8 cellular contexts compared by ENCODE assay signal in genomic region chr9:131237931-131238401, GRCh38. TPM values are rescaled to one million over a fixed set of nuclear protein-coding genes. Genes with fewer than 3 reads are reported as not detected.
DNase-seq lines count a peak whose midpoint lies in the region; TF ChIP-seq lines count a peak whose summit lies in the region.

No MANE protein-coding gene starts in this region.

- no peak for TF ChIP-seq CTCF in GM10248 (IDR thresholded peaks at IDR 0.05; ENCODE audit: control extremely low read depth, extremely low read depth, low read depth, missing control alignments)

- peak overlapping the region; percentile 60 for H3K4me3 Mint-ChIP-seq in activated CD4-positive, alpha-beta T cell treated with anti-CD3 and anti-CD28 coated beads, Interleukin-2, amount 10 ng/mL, durations not matched to agents 7 days and 5 days

- WGBS in mesodermal cell (ENCODE audit: insufficient coverage in 2 of 2), 2 experiments: 55 to 59% methylated on average over 10 to 11 of the region's 11 CpGs

- no peaks in the 10 kb centered on the region for H3K27me3 ChIP-seq in H7 (ENCODE audit: control insufficient read depth, insufficient read depth, low read length)

- POLR2A ChIA-PET in GM10248 (lab: Yijun Ruan, JAX): interaction anchor here (0.9 kb wide), 1 partner anchor 32 kb away, joined by 3 read pairs; no protein-coding TSS in a partner anchor
- POLR2A ChIA-PET in activated CD4-positive, alpha-beta T cell treated with anti-CD3 and anti-CD28 coated beads, Interleukin-2, amount 10 ng/mL, durations not matched to agents 7 days and 5 days (lab: Charles Lee): interaction anchor here (0.8 to 2.0 kb wide), 4 partner anchors 14 to 36 kb away, joined by 3 to 9 read pairs (median 5); no protein-coding TSS in a partner anchor

- peaks cover 52% of the 10 kb centered on the region for H3K4me1 Mint-ChIP-seq in activated CD4-positive, alpha-beta T cell treated with anti-CD3 and anti-CD28 coated beads, Interleukin-2, amount 10 ng/mL, durations not matched to agents 7 days and 5 days

- DNase-seq in GM10248 (ENCODE audit: extremely low spot score) (peak; percentile 86), H7 (peak; percentile 84), NCI-H2029 treated with DMSO at 0.1 percent for 48 hours (lab: John Stamatoyannopoulos, UW) (peak; percentile 56), dermis blood vessel endothelial cell (peak; percentile 87), COR-L47 (lab: John Stamatoyannopoulos, UW) (no peak)
- peak; percentile 92 for DNase-seq in activated CD4-positive, alpha-beta T cell treated with anti-CD3 and anti-CD28 coated beads, Interleukin-2, amount 10 ng/mL, durations not matched to agents 7 days and 5 days
- DNase-seq in stimulated activated CD8-positive, alpha-beta memory T cell treated with anti-CD3 and anti-CD28 coated beads, Interleukin-15, amount 100 ng/mL, for 48 hours (ENCODE audit: low read depth in 2 of 2): peak; percentile 78 to 80

- H3K9me3 ChIP-seq in mesodermal cell (ENCODE audit: control insufficient read depth, low read length): peaks cover 3% of the 10 kb centered on the region

- H3K36me3 ChIP-seq in H7 (replicated peaks; ENCODE audit: control insufficient read depth, insufficient read depth, low read length) (peaks cover 6% of the 10 kb centered on the region), mesodermal cell (ENCODE audit: control insufficient read depth, insufficient read depth, low read length) (peaks cover 28% of the 10 kb centered on the region)

- peaks cover 2% of the 10 kb centered on the region for H3K9me3 Mint-ChIP-seq in activated CD4-positive, alpha-beta T cell treated with anti-CD3 and anti-CD28 coated beads, Interleukin-2, amount 10 ng/mL, durations not matched to agents 7 days and 5 days

- peaks cover 20% of the 10 kb centered on the region for H3K4me1 ChIP-seq in mesodermal cell (ENCODE audit: control insufficient read depth, insufficient read depth, low read length, poor library complexity, severe bottlenecking)

- CTCF ChIA-PET in GM10248 (lab: Yijun Ruan, JAX): interaction anchor here (0.8 to 2.4 kb wide), 6 partner anchors 10 to 57 kb away, joined by 3 to 8 read pairs (median 3); no protein-coding TSS in a partner anchor
- CTCF ChIA-PET in activated CD4-positive, alpha-beta T cell treated with anti-CD3 and anti-CD28 coated beads, Interleukin-2, amount 10 ng/mL, durations not matched to agents 7 days and 5 days (lab: Charles Lee): interaction anchor here (1.0 to 2.4 kb wide), 2 partner anchors 10 to 14 kb away, joined by 3 to 10 read pairs; no protein-coding TSS in a partner anchor

- no peak overlapping the region for H3K4me3 ChIP-seq in H7 (ENCODE audit: insufficient read depth, low read depth, low read length)
- no peak overlapping the region for H3K4me3 ChIP-seq in mesodermal cell (ENCODE audit: extremely low read depth, insufficient read depth, low read length, poor library complexity, severe bottlenecking)

- H3K27me3 Mint-ChIP-seq in activated CD4-positive, alpha-beta T cell treated with anti-CD3 and anti-CD28 coated beads, Interleukin-2, amount 10 ng/mL, durations not matched to agents 7 days and 5 days: no peaks in the 10 kb centered on the region

- H3K27ac Mint-ChIP-seq in activated CD4-positive, alpha-beta T cell treated with anti-CD3 and anti-CD28 coated beads, Interleukin-2, amount 10 ng/mL, durations not matched to agents 7 days and 5 days: peak overlapping the region; percentile 93

- H3K27ac ChIP-seq in mesodermal cell (ENCODE audit: low read depth, low read length, severe bottlenecking): peak overlapping the region; percentile 88

- peaks cover 31% of the 10 kb centered on the region for H3K36me3 Mint-ChIP-seq in activated CD4-positive, alpha-beta T cell treated with anti-CD3 and anti-CD28 coated beads, Interleukin-2, amount 10 ng/mL, durations not matched to agents 7 days and 5 days (ENCODE audit: low read depth)

RNA-seq across cellular contexts. Expression of gene FAM78A, which starts 38.3 kb away (rescaled TPM):
- 1.6 and 3.4 TPM in 2 replicates for total RNA-seq in H7 (2014; rRNA removed; shearing (Covaris generic))
- 100 to 1,000 TPM; 118 to 128 TPM for total RNA-seq in activated CD4-positive, alpha-beta T cell treated with anti-CD3 and anti-CD28 coated beads, Interleukin-2, amount 10 ng/mL, durations not matched to agents 7 days and 5 days
- total RNA-seq in dermis blood vessel endothelial cell: 9.9 and 12.4 TPM in 2 replicates
- polyA plus RNA-seq in mesodermal cell (2013, experiment 1 of 2): 5.6 TPM
- 3.6 TPM for polyA plus RNA-seq in mesodermal cell (2013, experiment 2 of 2)

RNA-seq across cellular contexts. Expression of gene PLPP7, which starts 51.6 kb away (rescaled TPM):
- total RNA-seq in H7 (2014; rRNA removed; shearing (Covaris generic)): 8.2 and 8.8 TPM in 2 replicates
- total RNA-seq in activated CD4-positive, alpha-beta T cell treated with anti-CD3 and anti-CD28 coated beads, Interleukin-2, amount 10 ng/mL, durations not matched to agents 7 days and 5 days: under 1 TPM in 1 of 2 experiments, not detected in 1; 0.21 TPM
- total RNA-seq in dermis blood vessel endothelial cell: 4.7 and 6.0 TPM in 2 replicates
- 2.9 TPM for polyA plus RNA-seq in mesodermal cell (2013, experiment 1 of 2)
- polyA plus RNA-seq in mesodermal cell (2013, experiment 2 of 2): 2.5 TPM
